Comparison of ENCODE assay signal across 12 cellular contexts in the genomic region with DNA sequence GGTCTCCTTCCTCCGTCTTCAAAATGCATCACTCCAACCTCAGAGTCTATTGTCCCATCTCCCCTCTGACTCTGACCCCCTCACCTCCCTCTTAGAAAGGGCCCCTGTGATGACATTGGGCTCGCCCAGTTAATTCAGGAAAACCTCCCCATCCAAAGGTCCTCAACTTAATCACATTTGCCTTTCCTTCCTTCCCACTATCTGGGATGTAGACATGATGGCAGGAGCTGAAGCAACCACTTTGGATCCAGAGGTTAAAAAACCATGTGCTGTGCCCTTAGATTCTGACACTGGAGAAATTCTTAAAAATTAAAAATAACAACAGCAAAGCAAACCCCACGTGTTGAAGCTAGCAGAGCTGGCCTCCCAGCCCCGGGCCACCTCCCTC.
"Had no signal": no experiment of that assay in that cellular context is flagged by ENCODE, and none has a peak within 500 bp of the region (broad histone marks: within the 10 kb centered on the region; RNA-seq: fewer than 3 reads in every experiment).

No MANE protein-coding gene starts in this region.

- H3K36me3 Mint-ChIP-seq: activated naive CD4-positive, alpha-beta T cell treated with anti-CD3 and anti-CD28 coated beads, Interleukin-2, amount 10 ng/mL, durations not matched to agents 7 days and 5 days; memory B cell; type B pancreatic cell had no signal

- H3K4me1 ChIP-seq: prostate gland had no signal

- H3K4me1 Mint-ChIP-seq: activated naive CD4-positive, alpha-beta T cell treated with anti-CD3 and anti-CD28 coated beads, Interleukin-2, amount 10 ng/mL, durations not matched to agents 7 days and 5 days; memory B cell had no signal

- H3K27me3 ChIP-seq: esophagus muscularis mucosa, gastroesophageal sphincter, heart right ventricle, right atrium auricular region, testis had no signal

- H3K27ac ChIP-seq: esophagus muscularis mucosa, prostate gland had no signal

- DNase-seq: activated naive CD4-positive, alpha-beta T cell treated with anti-CD3 and anti-CD28 coated beads, Interleukin-2, amount 10 ng/mL, durations not matched to agents 7 days and 5 days; effector CD8-positive, alpha-beta T cell; heart right ventricle; nephron progenitor cell; testis had no signal

- H3K4me3 ChIP-seq: esophagus muscularis mucosa, gastroesophageal sphincter, heart right ventricle, prostate gland, right atrium auricular region, testis had no signal

- ATAC-seq: gastroesophageal sphincter, heart right ventricle had no signal

- H3K4me3 Mint-ChIP-seq: activated naive CD4-positive, alpha-beta T cell treated with anti-CD3 and anti-CD28 coated beads, Interleukin-2, amount 10 ng/mL, durations not matched to agents 7 days and 5 days; dendritic cell treated with granulocyte-macrophage colony-stimulating factor and Interleukin-4, amounts not matched to agents 40 ng/mL and 50 ng/mL, for 4 days; memory B cell; nephron progenitor cell; type B pancreatic cell had no signal

- H3K9me3 Mint-ChIP-seq: activated naive CD4-positive, alpha-beta T cell treated with anti-CD3 and anti-CD28 coated beads, Interleukin-2, amount 10 ng/mL, durations not matched to agents 7 days and 5 days; memory B cell; nephron progenitor cell; type B pancreatic cell had no signal

- H3K27ac Mint-ChIP-seq: activated naive CD4-positive, alpha-beta T cell treated with anti-CD3 and anti-CD28 coated beads, Interleukin-2, amount 10 ng/mL, durations not matched to agents 7 days and 5 days; dendritic cell treated with granulocyte-macrophage colony-stimulating factor and Interleukin-4, amounts not matched to agents 40 ng/mL and 50 ng/mL, for 4 days; memory B cell; nephron progenitor cell; type B pancreatic cell had no signal

- H3K36me3 ChIP-seq: esophagus muscularis mucosa, gastroesophageal sphincter, heart right ventricle, prostate gland, right atrium auricular region had no signal

- H3K27me3 Mint-ChIP-seq: memory B cell had no signal
